In the genomic region with DNA sequence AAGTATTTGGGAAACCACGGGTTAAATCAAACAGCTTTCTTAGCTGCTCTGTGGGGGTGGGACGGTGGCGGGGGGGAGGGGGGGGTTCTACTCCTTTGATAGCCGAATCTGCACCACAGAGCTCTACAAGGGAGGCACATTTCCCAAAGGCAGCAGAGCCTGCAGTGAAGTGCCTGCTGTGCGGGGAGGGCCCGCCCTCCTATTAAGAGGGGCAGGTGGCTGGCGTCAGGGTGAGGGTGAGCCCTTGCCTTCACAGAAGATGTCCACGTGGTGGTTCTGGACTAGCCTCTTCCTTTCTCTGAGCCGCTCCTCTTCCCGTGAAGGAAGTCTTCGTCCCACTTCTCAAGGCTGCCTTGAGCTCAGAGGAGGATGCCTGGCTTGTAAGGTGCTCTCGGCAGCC, we compare ENCODE assay signal across 12 cellular contexts.
DNase-seq lines count a peak whose midpoint lies in the region; ATAC-seq and TF ChIP-seq lines count a peak whose summit lies in the region.
"Had no signal": no experiment of that assay in that cellular context is flagged by ENCODE, and none has a peak within 500 bp of the region (broad histone marks: within the 10 kb centered on the region; RNA-seq: fewer than 3 reads in every experiment).

No MANE protein-coding gene starts in this region.

- peak overlapping the region; percentile 100 for H2BK15ac ChIP-seq in neuronal stem cell (ENCODE audit: low read length)

- CTCF ChIA-PET in A673 (lab: Charles Lee): no interaction called here

- peak overlapping the region; percentile 100 for H4K91ac ChIP-seq in neuronal stem cell (ENCODE audit: low read depth, low read length, poor library complexity)

- H3K4ac ChIP-seq in neuronal stem cell (ENCODE audit: low read length): peak overlapping the region; percentile 97

- H3K36me3 ChIP-seq in A673 (ENCODE audit: insufficient read depth, low read length, poor library complexity, severe bottlenecking): no peaks in the 10 kb centered on the region
- H3K36me3 ChIP-seq in heart left ventricle: no peaks in the 10 kb centered on the region
- peaks cover 0 to 2% of the 10 kb centered on the region in 2 donors for H3K36me3 ChIP-seq in neuronal stem cell (replicated peaks in 1 of 2; ENCODE audit: control insufficient read depth in 2 of 2, insufficient read depth in 2 of 2, low read length in 2 of 2)
- H3K36me3 ChIP-seq: pancreas had no signal

- peaks cover 7% of the 10 kb centered on the region for H3K4me1 ChIP-seq in A673 (ENCODE audit: insufficient read depth, low read length, poor library complexity, severe bottlenecking)
- peaks cover 0 to 19% (median 2%) of the 10 kb centered on the region in 12 donors for H3K4me1 ChIP-seq in heart left ventricle
- peaks cover 18 to 19% of the 10 kb centered on the region in 2 donors for H3K4me1 ChIP-seq in neuronal stem cell (ENCODE audit: control insufficient read depth in 2 of 2, insufficient read depth in 1 of 2, low read depth in 1 of 2, low read length in 2 of 2)
- H3K4me1 ChIP-seq: pancreas had no signal

- H3K4me3 ChIP-seq in A673 (ENCODE audit: low read depth, low read length, poor library complexity, severe bottlenecking): no peak overlapping the region
- H3K4me3 ChIP-seq in heart left ventricle: no peak overlapping the region
- H3K4me3 ChIP-seq in neuronal stem cell (ENCODE audit: low read length in 2 of 2): no peak overlapping the region
- H3K4me3 ChIP-seq: pancreas had no signal

- no peak for TF ChIP-seq POLR2A in heart left ventricle (IDR thresholded peaks at IDR 0.05)

- H3K27ac ChIP-seq in A673 (ENCODE audit: low read depth, low read length, poor library complexity, severe bottlenecking): no peak overlapping the region
- H3K27ac ChIP-seq in heart left ventricle: peak overlapping the region in 10 of 12 donors; percentile 19 to 78 (median 58)
- peak overlapping the region; percentile 89 for H3K27ac ChIP-seq in neuronal stem cell (replicated peaks; ENCODE audit: low read length)

- H2BK120ac ChIP-seq in neuronal stem cell (ENCODE audit: low read depth, low read length): peak overlapping the region; percentile 89

- H2AFZ ChIP-seq in neuronal stem cell (ENCODE audit: low read length): peak overlapping the region; percentile 83

- peak overlapping the region; percentile 98 for H3K18ac ChIP-seq in neuronal stem cell (ENCODE audit: low read length)

- H3K23ac ChIP-seq in neuronal stem cell (ENCODE audit: low read depth, low read length, poor library complexity): peak overlapping the region; percentile 4

- ATAC-seq in heart left ventricle: peak in 3 of 4 donors; percentile 55 to 80 (median 69)
- ATAC-seq in GM18873 (IDR thresholded peaks at IDR 0.05; ENCODE audit: low FRiP score, unreplicated experiment): no peak
- no peak for ATAC-seq in HG02840 (IDR thresholded peaks at IDR 0.05; ENCODE audit: low FRiP score, unreplicated experiment)
- ATAC-seq: Panc1 had no signal

- H4K8ac ChIP-seq in neuronal stem cell (ENCODE audit: low read depth, low read length): peak overlapping the region; percentile 76

- H3K27me3 ChIP-seq in A673 (replicated peaks; ENCODE audit: insufficient read depth, low read depth, low read length, poor library complexity): no peaks in the 10 kb centered on the region
- H3K27me3 ChIP-seq in heart left ventricle: no peaks in the 10 kb centered on the region
- H3K27me3 ChIP-seq in neuronal stem cell (ENCODE audit: control insufficient read depth in 3 of 3, insufficient read depth in 3 of 3, low read depth in 1 of 3, low read length in 3 of 3): no peaks in the 10 kb centered on the region
- H3K27me3 ChIP-seq: pancreas had no signal

- peak overlapping the region; percentile 83 for H2BK5ac ChIP-seq in neuronal stem cell (ENCODE audit: low read length)

- POLR2A ChIA-PET in A673 (lab: Charles Lee; ENCODE audit: low non-redundant PET): no interaction called here

- DNase-seq in A673 (ENCODE audit: low spot score): peak; percentile 22
- peak; percentile 38 for DNase-seq in NCI-H510A (lab: John Stamatoyannopoulos, UW)
- DNase-seq in heart left ventricle: peak in 1 of 5 donors; percentile 26
- DNase-seq in neuronal stem cell (ENCODE audit: low spot score): peak; percentile 40
- no peak for DNase-seq in NCI-H1092 (lab: John Stamatoyannopoulos, UW)
- no peak for DNase-seq in OCI-M1 (lab: John Stamatoyannopoulos, UW)
- DNase-seq: KBM-7, NCI-H2107, pancreas had no signal

- WGBS in heart left ventricle, 4 donors: 33 to 44% (median 38%) methylated on average over 10 to 12 of the region's 12 CpGs
- no CpG with 5 or more reads among the region's 12 CpGs for WGBS in neuronal stem cell (ENCODE audit: extremely low coverage in 2 of 2, insufficient read length in 2 of 2, insufficient replicate concordance in 1 of 2), 2 donors

- no peak overlapping the region for H3K4me2 ChIP-seq in neuronal stem cell (ENCODE audit: insufficient read depth, low read length, poor library complexity, severe bottlenecking)

- H3K9me3 ChIP-seq in A673 (ENCODE audit: low read depth, low read length, poor library complexity, severe bottlenecking): no peaks in the 10 kb centered on the region
- H3K9me3 ChIP-seq in heart left ventricle: peaks cover 0 to 40% (median 29%) of the 10 kb centered on the region in 12 donors
- peaks cover 16 to 26% of the 10 kb centered on the region in 2 donors for H3K9me3 ChIP-seq in neuronal stem cell (replicated peaks in 1 of 2; ENCODE audit: control insufficient read depth in 2 of 2, insufficient read depth in 1 of 2, low read depth in 1 of 2, low read length in 2 of 2)
- H3K9me3 ChIP-seq: pancreas had no signal

- peak overlapping the region; percentile 97 for H2BK12ac ChIP-seq in neuronal stem cell (ENCODE audit: low read length)

- H2AK5ac ChIP-seq in neuronal stem cell (ENCODE audit: low read depth, low read length): peak overlapping the region; percentile 99

- H3K9ac ChIP-seq in neuronal stem cell (ENCODE audit: low read depth, low read length, poor library complexity): peak overlapping the region; percentile 78

- intact Hi-C loops in A673 (cut with micrococcal nuclease; ENCODE audit: unreplicated experiment) (no loop called here), heart left ventricle (cut with DNase I) (no loop called here)

- TF ChIP-seq CTCF in A673 (conservative IDR thresholded peaks at IDR 0.05; ENCODE audit: low read depth, low read length) (no peak), heart left ventricle (IDR thresholded peaks at IDR 0.05) (no peak)

- no peaks in the 10 kb centered on the region for H3K79me1 ChIP-seq in neuronal stem cell (ENCODE audit: low read depth, low read length)

- no TSS peak for BruUV-seq in A673 (replicated peaks; lab: Mats Ljungman, UMichigan)

- H3K14ac ChIP-seq in neuronal stem cell (ENCODE audit: low read length): no peak overlapping the region

Comparison
In these comparisons a context has a peak if more than half of its experiments do, and no peak if none do; other contexts are left out.
1. DNase-seq: peak in A673 (single experiment), NCI-H510A (single experiment) and neuronal stem cell (single experiment); none in NCI-H1092 (single experiment) and OCI-M1 (single experiment).
2. ATAC-seq: peak in heart left ventricle (3 of 4); none in GM18873 (single experiment) and HG02840 (single experiment).